1 cellular context compared by ENCODE assay signal in genomic region chr2:161677634-161678033, GRCh38.
A peak's percentile ranks its signal among the peaks of the same experiment; 100 is the strongest.
TF ChIP-seq lines count a peak whose summit lies in the region.

No MANE protein-coding gene starts in this region.

TF ChIP-seq in K562, 482 proteins besides CTCF, POLR2A, EP300 and RAD21:
- TF ChIP-seq IFI16 (CRISPR knock-in tag; IDR thresholded peaks at IDR 0.05) (no peak), SMAD2 (IDR thresholded peaks at IDR 0.05; ENCODE audit: low read depth, low read length) (no peak), MXI1 (IDR thresholded peaks at IDR 0.05; ENCODE audit: low read depth, low read length) (no peak), ZKSCAN1 (IDR thresholded peaks at IDR 0.05; ENCODE audit: low read depth, low read length) (no peak), ZNF586 (CRISPR knock-in tag; conservative IDR thresholded peaks at IDR 0.05) (no peak), TFE3 (CRISPR knock-in tag; IDR thresholded peaks at IDR 0.05) (peak; percentile 10; the same call in 1 of the 2 replicates), ZNF583 (CRISPR knock-in tag; IDR thresholded peaks at IDR 0.05) (no peak), ZNF668 (CRISPR knock-in tag; IDR thresholded peaks at IDR 0.05) (no peak)
